Comparison of ENCODE assay signal across 13 cellular contexts in the genomic region with DNA sequence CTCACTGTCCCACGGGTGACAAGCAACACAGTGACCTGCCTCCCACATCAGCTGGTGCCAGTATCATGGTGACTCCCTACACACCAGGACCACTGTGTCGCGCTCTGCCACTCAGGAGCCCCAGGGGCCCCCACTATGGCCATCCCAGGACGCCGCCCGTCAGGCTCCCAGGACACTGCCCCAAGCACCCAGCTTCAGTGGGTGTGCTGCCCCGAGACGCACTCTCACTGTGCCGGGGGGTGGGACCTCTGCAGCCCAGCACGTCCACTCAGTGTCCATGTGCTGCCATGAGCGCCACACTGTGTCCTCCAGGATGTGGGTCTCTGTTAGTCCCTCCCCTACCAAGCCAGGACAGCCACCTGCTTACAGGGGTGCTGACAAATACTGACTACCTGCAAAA.
"Had no signal": no experiment of that assay in that cellular context is flagged by ENCODE, and none has a peak within 500 bp of the region (broad histone marks: within the 10 kb centered on the region; RNA-seq: fewer than 3 reads in every experiment).

No MANE protein-coding gene starts in this region.

- H3K27ac ChIP-seq: body of pancreas, left ventricle myocardium inferior, neural progenitor cell, SJSA1, stomach had no signal

- DNase-seq: activated CD4-positive, alpha-beta T cell treated with anti-CD3 and anti-CD28 coated beads for 36 hours; activated CD8-positive, alpha-beta memory T cell treated with anti-CD3 and anti-CD28 coated beads, Interleukin-2, amount 50 U/mL, for 48 hours; activated CD8-positive, alpha-beta T cell treated with anti-CD3 and anti-CD28 coated beads, Interleukin-2, amount 10 ng/mL, durations not matched to agents 7 days and 5 days; activated naive CD4-positive, alpha-beta T cell treated with anti-CD3 and anti-CD28 coated beads, Interleukin-2, amount 10 ng/mL, durations not matched to agents 7 days and 5 days; left ventricle myocardium inferior; stimulated activated CD4-positive, alpha-beta T cell treated with anti-CD3 and anti-CD28 coated beads, Interleukin-15, amount 100 ng/mL, for 24 hours; stimulated activated CD4-positive, alpha-beta T cell treated with anti-CD3 and anti-CD28 coated beads, Interleukin-4, amount 100 ng/mL, for 24 hours; stomach; SW 1271; T-helper 9 cell had no signal

- H3K9me3 Mint-ChIP-seq: activated naive CD4-positive, alpha-beta T cell treated with anti-CD3 and anti-CD28 coated beads, Interleukin-2, amount 10 ng/mL, durations not matched to agents 7 days and 5 days; neural progenitor cell had no signal

- H3K27me3 Mint-ChIP-seq: activated CD4-positive, alpha-beta T cell treated with anti-CD3 and anti-CD28 coated beads for 36 hours; activated naive CD4-positive, alpha-beta T cell treated with anti-CD3 and anti-CD28 coated beads, Interleukin-2, amount 10 ng/mL, durations not matched to agents 7 days and 5 days had no signal

- H3K4me3 ChIP-seq: body of pancreas, left ventricle myocardium inferior, neural progenitor cell, SJSA1, stomach had no signal

- ATAC-seq: activated CD4-positive, alpha-beta T cell treated with anti-CD3 and anti-CD28 coated beads for 36 hours; activated CD8-positive, alpha-beta T cell treated with anti-CD3 and anti-CD28 coated beads, Interleukin-2, amount 10 ng/mL, durations not matched to agents 7 days and 5 days; body of pancreas had no signal

- H3K27ac Mint-ChIP-seq: activated CD8-positive, alpha-beta T cell treated with anti-CD3 and anti-CD28 coated beads, Interleukin-2, amount 10 ng/mL, durations not matched to agents 7 days and 5 days; neural progenitor cell had no signal

- H3K27me3 ChIP-seq: body of pancreas, neural progenitor cell, SJSA1, stomach had no signal

- H3K9me3 ChIP-seq: body of pancreas, left ventricle myocardium inferior, SJSA1, stomach had no signal

- H3K9ac ChIP-seq: neural progenitor cell had no signal

- H2AFZ ChIP-seq: neural progenitor cell had no signal

- H3K4me3 Mint-ChIP-seq: activated CD4-positive, alpha-beta T cell treated with anti-CD3 and anti-CD28 coated beads for 36 hours; activated CD8-positive, alpha-beta T cell treated with anti-CD3 and anti-CD28 coated beads, Interleukin-2, amount 10 ng/mL, durations not matched to agents 7 days and 5 days; activated naive CD4-positive, alpha-beta T cell treated with anti-CD3 and anti-CD28 coated beads, Interleukin-2, amount 10 ng/mL, durations not matched to agents 7 days and 5 days; neural progenitor cell had no signal

- H3K36me3 ChIP-seq: left ventricle myocardium inferior, neural progenitor cell, SJSA1, stomach had no signal

- H3K4me2 ChIP-seq: neural progenitor cell had no signal
